8 cellular contexts compared by ENCODE assay signal in the genomic region with DNA sequence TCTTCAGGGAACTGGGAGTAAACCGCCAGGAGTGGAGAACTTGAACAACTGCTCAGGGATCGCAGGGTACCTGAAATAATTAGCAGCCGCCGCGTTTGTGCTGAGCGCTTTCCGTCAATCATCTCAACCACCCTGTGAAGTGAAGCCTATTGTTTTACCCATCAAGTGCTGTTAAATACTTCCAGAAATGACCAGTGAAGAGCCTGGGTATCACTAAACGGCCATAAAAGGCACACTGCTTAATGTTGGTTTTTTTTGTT. TPM values are rescaled to one million over a fixed set of nuclear protein-coding genes. Genes with fewer than 3 reads are reported as not detected.
DNase-seq lines count a peak whose midpoint lies in the region; ATAC-seq, FAIRE-seq and TF ChIP-seq lines count a peak whose summit lies in the region.

No MANE protein-coding gene starts in this region.

- H4K20me1 ChIP-seq in GM23248 (ENCODE audit: insufficient read depth) = peaks cover 11% of the 10 kb centered on the region; the same call in 1 of the 2 replicates

- H3K9ac ChIP-seq in GM23248 = peak overlapping the region; percentile 99

- WGBS in GM23248 (ENCODE audit: low coverage in 1 of 2, low lambda C conversion rate in 2 of 2, missing lambda C conversion rate in 2 of 2), 2 experiments = 5 to 6% methylated on average over 8 of the region's 8 CpGs
- WGBS in small intestine, 3 donors = 1 to 7% (median 6%) methylated on average over 8 of the region's 8 CpGs

- DNase-seq in BJ (ENCODE audit: low read depth) (no peak), GM23248 (peak; percentile 38), right atrium auricular region (ENCODE audit: low spot score) (no peak), small intestine (no peak), BE2C (no peak), CD1c-positive myeloid dendritic cell (ENCODE audit: extremely low spot score) (no peak)

- peaks cover 57% of the 10 kb centered on the region for H3F3A ChIP-seq in GM23248 (ENCODE audit: insufficient read depth)

- H3K4me1 ChIP-seq in GM23248 (ENCODE audit: insufficient read depth) (peaks cover 58% of the 10 kb centered on the region), right atrium auricular region (peaks cover 0 to 58% of the 10 kb centered on the region in 2 donors), small intestine (ENCODE audit: control insufficient read depth in 2 of 2, insufficient read depth in 1 of 2, low read depth in 1 of 2, low read length in 1 of 2) (peaks cover 0 to 9% of the 10 kb centered on the region in 2 donors), BE2C (no peaks in the 10 kb centered on the region; the same call in 1 of the 2 replicates)

- TF ChIP-seq CTCF in BJ (IDR thresholded peaks at IDR 0.05; ENCODE audit: insufficient read depth, low read depth, low read length) (no peak), VCaP (conservative IDR thresholded peaks at IDR 0.05) (no peak), right atrium auricular region (IDR thresholded peaks at IDR 0.05) (no peak), BE2C (IDR thresholded peaks at IDR 0.05; ENCODE audit: low read depth, low read length) (no peak)

- H3K27ac ChIP-seq in GM23248 = peak overlapping the region; percentile 95
- H3K27ac ChIP-seq in VCaP = peak overlapping the region; percentile 81
- peak overlapping the region; percentile 96 to 99 for H3K27ac ChIP-seq in right atrium auricular region
- peak overlapping the region in 1 of 2 donors; percentile 95 for H3K27ac ChIP-seq in small intestine (ENCODE audit: low read depth in 1 of 2, low read length in 1 of 2)

- no peak for ATAC-seq in GM19328 (IDR thresholded peaks at IDR 0.05; ENCODE audit: unreplicated experiment)

- H3K9me2 ChIP-seq in GM23248 (ENCODE audit: insufficient read depth) = no peaks in the 10 kb centered on the region

- H3K36me3 ChIP-seq in BJ (ENCODE audit: control insufficient read depth, insufficient read depth, low read length) = no peaks in the 10 kb centered on the region; the same call in 1 of the 2 replicates
- peaks cover 18% of the 10 kb centered on the region for H3K36me3 ChIP-seq in GM23248 (ENCODE audit: low read depth)
- H3K36me3 ChIP-seq in right atrium auricular region = peaks cover 8% of the 10 kb centered on the region
- H3K36me3 ChIP-seq in small intestine (ENCODE audit: control insufficient read depth in 2 of 2, insufficient read depth in 2 of 2, low read length in 2 of 2) = no peaks in the 10 kb centered on the region
- no peaks in the 10 kb centered on the region for H3K36me3 ChIP-seq in BE2C

- no peaks in the 10 kb centered on the region for H3K9me3 ChIP-seq in GM23248 (ENCODE audit: low read depth)
- H3K9me3 ChIP-seq in right atrium auricular region = no peaks in the 10 kb centered on the region
- no peaks in the 10 kb centered on the region for H3K9me3 ChIP-seq in small intestine (ENCODE audit: control insufficient read depth, low read depth)
- H3K9me3 ChIP-seq in BE2C = no peaks in the 10 kb centered on the region

- FAIRE-seq in small intestine (lab: Jason Lieb, UNC) = no peak

- H3K27me3 ChIP-seq in BJ (ENCODE audit: control insufficient read depth, insufficient read depth, low read length) = no peaks in the 10 kb centered on the region
- H3K27me3 ChIP-seq in GM23248 (replicated peaks; ENCODE audit: insufficient read depth) = no peaks in the 10 kb centered on the region
- no peaks in the 10 kb centered on the region for H3K27me3 ChIP-seq in right atrium auricular region
- H3K27me3 ChIP-seq in small intestine (ENCODE audit: control insufficient read depth in 2 of 2, insufficient read depth in 2 of 2, low read length in 2 of 2) = no peaks in the 10 kb centered on the region
- no peaks in the 10 kb centered on the region for H3K27me3 ChIP-seq in BE2C

- POLR2A ChIA-PET in BJ (lab: Charles Lee) = no interaction called here

- H3K4me3 ChIP-seq in BJ (ENCODE audit: low read depth, low read length) = peak overlapping the region; percentile 85
- H3K4me3 ChIP-seq in GM23248 = peak overlapping the region; percentile 84
- H3K4me3 ChIP-seq in right atrium auricular region = peak overlapping the region; percentile 88 to 91
- H3K4me3 ChIP-seq in small intestine (ENCODE audit: low read depth in 1 of 2, low read length in 2 of 2) = peak overlapping the region; percentile 62 to 96
- no peak overlapping the region for H3K4me3 ChIP-seq in BE2C (ENCODE audit: low read depth, low read length)

- H3K4me2 ChIP-seq in GM23248 (ENCODE audit: unreplicated experiment) = peak overlapping the region; percentile 78

- no peak overlapping the region for H2AFZ ChIP-seq in GM23248

- CTCF ChIA-PET in BJ (lab: Yijun Ruan, JAX) = interaction anchor here (0.7 to 0.9 kb wide), 2 partner anchors 9 to 35 kb away, joined by 3 to 5 read pairs; no protein-coding TSS in a partner anchor

- H3K79me2 ChIP-seq in GM23248 (ENCODE audit: insufficient read depth) = peaks cover 61% of the 10 kb centered on the region

- in situ Hi-C loops in GM23248 (cut with MboI) = no loop called here

RNA-seq across cellular contexts. Expression of gene CD59, which starts 1.1 kb away (rescaled TPM):
- polyA plus RNA-seq in BJ (2011; rRNA removed) (1,025 and 1,348 TPM in 2 replicates), GM23248 (2016; fragmentation: Nextera tagmentation; extraction: Ambion mirVana) (2,015 and 2,061 TPM in 2 replicates), small intestine (100 to 1,000 TPM in 1 of 3 donors, 10 to 100 TPM in 2; 19.2 to 203 (median 30.0) TPM)
- polyA minus RNA-seq in BJ (2011; rRNA and poly(A)+ RNA removed) = 365 and 446 TPM in 2 replicates
- 1,166 and 1,314 TPM in 2 replicates for total RNA-seq in GM23248 (2014; rRNA removed; shearing (Covaris generic))
- total RNA-seq in right atrium auricular region = 100 to 1,000 TPM; 414 to 561 TPM
- polyA plus RNA-seq in BE2C (2012; ENCODE audit: insufficient read depth, insufficient read length, low read depth) = 7.1 TPM

RNA-seq across cellular contexts. Expression of gene C11orf91, which starts 34.5 kb away (rescaled TPM):
- polyA plus RNA-seq in BJ (2011; rRNA removed) = not detected in 2 replicates
- polyA minus RNA-seq in BJ (2011; rRNA and poly(A)+ RNA removed) = not detected in 2 replicates
- total RNA-seq in GM23248 (2014; rRNA removed; shearing (Covaris generic)) = not detected in 2 replicates
- polyA plus RNA-seq in GM23248 (2016; fragmentation: Nextera tagmentation; extraction: Ambion mirVana) = not detected in 2 replicates
- not detected for total RNA-seq in right atrium auricular region
- not detected for polyA plus RNA-seq in small intestine
- polyA plus RNA-seq in BE2C (2012; ENCODE audit: insufficient read depth, insufficient read length, low read depth) = not detected

RNA-seq across cellular contexts. Expression of gene FBXO3, which starts 39.2 kb away (rescaled TPM):
- polyA plus RNA-seq in BJ (2011; rRNA removed) = 22.8 and 36.0 TPM in 2 replicates
- 14.1 and 18.1 TPM in 2 replicates for polyA minus RNA-seq in BJ (2011; rRNA and poly(A)+ RNA removed)
- 44.6 and 72.2 TPM in 2 replicates for total RNA-seq in GM23248 (2014; rRNA removed; shearing (Covaris generic))
- polyA plus RNA-seq in GM23248 (2016; fragmentation: Nextera tagmentation; extraction: Ambion mirVana) = 37.8 and 38.7 TPM in 2 replicates
- total RNA-seq in right atrium auricular region = 10 to 100 TPM; 30.7 to 47.9 TPM
- 10 to 100 TPM; 19.5 to 23.3 (median 21.3) TPM for polyA plus RNA-seq in small intestine
- 13.9 TPM for polyA plus RNA-seq in BE2C (2012; ENCODE audit: insufficient read depth, insufficient read length, low read depth)
